8 cellular contexts compared by ENCODE assay signal in the genomic region with DNA sequence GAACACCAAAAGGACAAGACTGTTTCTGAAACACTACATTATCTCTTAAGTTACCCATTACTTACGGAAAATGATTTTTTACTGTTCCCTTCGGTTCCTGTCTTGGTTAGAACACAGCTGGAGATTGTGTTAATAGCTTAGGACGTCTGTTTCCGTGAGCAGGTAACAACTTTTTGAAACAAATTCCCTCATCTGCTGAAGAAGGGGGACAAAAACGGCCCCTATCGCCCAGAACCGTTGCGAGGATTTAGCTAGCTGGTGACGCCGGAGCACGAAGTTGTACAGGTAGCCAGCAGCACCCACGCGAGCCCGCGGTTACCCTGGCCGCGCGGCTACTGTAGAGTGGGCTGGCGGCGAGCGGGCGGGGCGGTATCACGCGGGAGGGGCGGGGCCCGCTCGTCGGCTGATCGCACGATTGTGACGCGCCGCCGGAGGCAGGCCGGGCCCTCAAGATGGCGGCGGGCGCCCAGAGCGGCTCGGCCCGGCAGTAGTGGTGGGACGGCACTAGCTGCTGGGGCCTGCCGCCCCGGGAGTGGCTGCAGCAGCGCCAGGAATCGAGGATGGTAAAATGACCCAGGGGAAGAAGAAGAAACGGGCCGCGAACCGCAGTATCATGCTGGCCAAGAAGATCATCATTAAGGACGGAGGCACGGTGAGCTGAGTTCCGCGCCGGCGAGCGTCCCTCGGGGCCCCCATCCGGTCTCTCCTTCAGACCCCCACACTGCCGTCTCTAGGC.
DNase-seq lines count a peak whose midpoint lies in the region; ATAC-seq and TF ChIP-seq lines count a peak whose summit lies in the region.

No MANE protein-coding gene starts in this region.

- H3K36me3 ChIP-seq in RWPE2 (ENCODE audit: low read depth) (peaks cover 11% of the 10 kb centered on the region; the same call in 1 of the 2 replicates), neural progenitor cell (no peaks in the 10 kb centered on the region), stomach smooth muscle (ENCODE audit: control insufficient read depth in 2 of 2, insufficient read depth in 2 of 2, low read length in 2 of 2) (no peaks in the 10 kb centered on the region)

- DNase-seq in ELF-1 (ENCODE audit: low read depth, low spot score) (peak; percentile 82), GOT3 (lab: John Stamatoyannopoulos, UW) (peak; percentile 48), Kasumi-1 (lab: John Stamatoyannopoulos, UW) (peak; percentile 68), RWPE2 (ENCODE audit: low spot score) (peak; percentile 87), activated gamma-delta T cell (lab: John Stamatoyannopoulos, UW) (peak; percentile 87), foreskin fibroblast (peak; percentile 86 to 96), neural progenitor cell (ENCODE audit: low spot score) (peak; percentile 95)

- peaks cover 34% of the 10 kb centered on the region for H4K20me1 ChIP-seq in neural progenitor cell (ENCODE audit: low read depth)

- H3K27me3 ChIP-seq in RWPE2 (ENCODE audit: insufficient read depth, poor library complexity, severe bottlenecking): no peaks in the 10 kb centered on the region
- H3K27me3 ChIP-seq in neural progenitor cell: no peaks in the 10 kb centered on the region
- H3K27me3 ChIP-seq in stomach smooth muscle (ENCODE audit: control insufficient read depth in 1 of 2, insufficient read depth in 2 of 2, low read length in 2 of 2): no peaks in the 10 kb centered on the region

- H3K4me2 ChIP-seq in neural progenitor cell: peak overlapping the region; percentile 87

- ATAC-seq in RWPE2 (ENCODE audit: low read depth): peak; percentile 88

- peaks cover 44% of the 10 kb centered on the region for H3K4me1 Mint-ChIP-seq in neural progenitor cell

- H3K36me3 Mint-ChIP-seq in neural progenitor cell: peaks cover 8% of the 10 kb centered on the region

- peaks cover under 1% of the 10 kb centered on the region for H3K9me3 Mint-ChIP-seq in neural progenitor cell

- peaks cover 33% of the 10 kb centered on the region for H3F3A ChIP-seq in neural progenitor cell (ENCODE audit: low read depth)

- peak overlapping the region; percentile 64 for H3K4me3 ChIP-seq in RWPE2 (ENCODE audit: severe bottlenecking)
- H3K4me3 ChIP-seq in foreskin fibroblast (ENCODE audit: low read depth in 1 of 2, low read length in 2 of 2): peak overlapping the region; percentile 71 to 99
- H3K4me3 ChIP-seq in neural progenitor cell: peak overlapping the region; percentile 99
- peak overlapping the region; percentile 89 to 94 for H3K4me3 ChIP-seq in stomach smooth muscle (ENCODE audit: low read length in 2 of 2)

- H3K27me3 Mint-ChIP-seq in neural progenitor cell (ENCODE audit: insufficient read depth, low read depth): no peaks in the 10 kb centered on the region

- peak overlapping the region; percentile 99 for H3K27ac Mint-ChIP-seq in neural progenitor cell

- TF ChIP-seq CTCF in RWPE2 (IDR thresholded peaks at IDR 0.05; ENCODE audit: poor library complexity, severe bottlenecking) (no peak), foreskin fibroblast (IDR thresholded peaks at IDR 0.05; ENCODE audit: low read depth, low read length) (no peak), neural progenitor cell (IDR thresholded peaks at IDR 0.05) (no peak)

- H3K9me3 ChIP-seq in RWPE2 (ENCODE audit: severe bottlenecking): no peaks in the 10 kb centered on the region
- no peaks in the 10 kb centered on the region for H3K9me3 ChIP-seq in neural progenitor cell (ENCODE audit: low read depth)
- no peaks in the 10 kb centered on the region for H3K9me3 ChIP-seq in stomach smooth muscle (ENCODE audit: control insufficient read depth in 2 of 2, low read length in 2 of 2)

- H3K27ac ChIP-seq in RWPE2 (ENCODE audit: poor library complexity, severe bottlenecking): peak overlapping the region; percentile 81
- H3K27ac ChIP-seq in neural progenitor cell: peak overlapping the region; percentile 98
- H3K27ac ChIP-seq in stomach smooth muscle (ENCODE audit: low read length): peak overlapping the region; percentile 92

- H2AFZ ChIP-seq in neural progenitor cell (replicated peaks): peak overlapping the region; percentile 99

- peaks cover 70% of the 10 kb centered on the region for H3K79me2 ChIP-seq in neural progenitor cell (ENCODE audit: low read depth)

- H3K9ac ChIP-seq in neural progenitor cell (peak overlapping the region; percentile 98), stomach smooth muscle (ENCODE audit: low read length in 2 of 2) (peak overlapping the region; percentile 95 to 97)

- H3K4me3 Mint-ChIP-seq in neural progenitor cell: peak overlapping the region; percentile 98

- H3K4me1 ChIP-seq in RWPE2 (ENCODE audit: insufficient read depth, poor library complexity, severe bottlenecking): peaks cover 18% of the 10 kb centered on the region
- H3K4me1 ChIP-seq in neural progenitor cell: peaks cover 27% of the 10 kb centered on the region
- H3K4me1 ChIP-seq in stomach smooth muscle (ENCODE audit: control insufficient read depth, insufficient read depth, low read length): no peaks in the 10 kb centered on the region

Comparison
In these comparisons a context has a peak if more than half of its experiments do, and no peak if none do; other contexts are left out.
1. Peak in every context shown above with its lines: DNase-seq, ATAC-seq, H3K4me3 ChIP-seq and H3K27ac ChIP-seq.